In genomic region chr3:149247929-149248691, GRCh38 we compare ENCODE assay signal across 8 cellular contexts. TPM values are rescaled to one million over a fixed set of nuclear protein-coding genes. Genes with fewer than 3 reads are reported as not detected.
DNase-seq lines count a peak whose midpoint lies in the region; ATAC-seq, FAIRE-seq and TF ChIP-seq lines count a peak whose summit lies in the region.

No MANE protein-coding gene starts in this region.

- ATAC-seq in HG02884 (IDR thresholded peaks at IDR 0.05; ENCODE audit: unreplicated experiment) = peak; percentile 56

- H3K4me3 Mint-ChIP-seq in mesothelial cell of epicardium = no peak overlapping the region
- no peak overlapping the region for H3K4me3 Mint-ChIP-seq in CD8-positive, alpha-beta memory T cell

- peak; percentile 27 to 55 for DNase-seq in activated CD4-positive, alpha-beta T cell treated with anti-CD3 and anti-CD28 coated beads, Interleukin-2, amount 50 U/mL, for 48 hours
- DNase-seq in activated CD4-positive, alpha-beta T cell treated with anti-CD3 and anti-CD28 coated beads for 4 hours = no peak
- DNase-seq in RCC 7860 (ENCODE audit: low spot score) (peak; percentile 22), mesothelial cell of epicardium (ENCODE audit: low spot score in 2 of 2, unreplicated experiment in 2 of 2) (no peak), WERI-Rb-1 (no peak), NCI-H1436 (lab: John Stamatoyannopoulos, UW) (no peak)
- DNase-seq in CD8-positive, alpha-beta memory T cell = no peak

- H3K4me3 ChIP-seq in WERI-Rb-1 (ENCODE audit: low read depth, low read length) = no peak overlapping the region
- H3K4me3 ChIP-seq in CD8-positive, alpha-beta memory T cell (ENCODE audit: low read length) = no peak overlapping the region

- H3K36me3 ChIP-seq in WERI-Rb-1 = no peaks in the 10 kb centered on the region
- no peaks in the 10 kb centered on the region for H3K36me3 ChIP-seq in CD8-positive, alpha-beta memory T cell (ENCODE audit: insufficient read depth, low read length)

- H3K4me1 Mint-ChIP-seq in mesothelial cell of epicardium = peaks cover 47% of the 10 kb centered on the region
- peaks cover 7 to 21% (median 9%) of the 10 kb centered on the region in 3 donors for H3K4me1 Mint-ChIP-seq in CD8-positive, alpha-beta memory T cell

- peak overlapping the region; percentile 80 for H3K27ac Mint-ChIP-seq in mesothelial cell of epicardium
- no peak overlapping the region for H3K27ac Mint-ChIP-seq in CD8-positive, alpha-beta memory T cell

- H3K4me1 ChIP-seq in CD8-positive, alpha-beta memory T cell (ENCODE audit: insufficient read depth, low read length) = no peaks in the 10 kb centered on the region

- no peaks in the 10 kb centered on the region for H3K9me3 ChIP-seq in WERI-Rb-1 (ENCODE audit: severe bottlenecking)
- H3K9me3 ChIP-seq in CD8-positive, alpha-beta memory T cell (ENCODE audit: low read length) = no peaks in the 10 kb centered on the region

- peaks cover 2% of the 10 kb centered on the region for H3K36me3 Mint-ChIP-seq in mesothelial cell of epicardium
- H3K36me3 Mint-ChIP-seq in CD8-positive, alpha-beta memory T cell = no peaks in the 10 kb centered on the region

- CTCF ChIA-PET in CD8-positive, alpha-beta memory T cell (lab: Charles Lee) = no interaction called here

- H3K27ac ChIP-seq in WERI-Rb-1 = no peak overlapping the region
- no peak overlapping the region for H3K27ac ChIP-seq in CD8-positive, alpha-beta memory T cell (ENCODE audit: low read depth, low read length)

- H3K27me3 Mint-ChIP-seq in mesothelial cell of epicardium (ENCODE audit: low read depth) = no peaks in the 10 kb centered on the region
- peaks cover 2 to 10% of the 10 kb centered on the region in 2 donors for H3K27me3 Mint-ChIP-seq in CD8-positive, alpha-beta memory T cell

- POLR2A ChIA-PET in CD8-positive, alpha-beta memory T cell (lab: Charles Lee) = no interaction called here

- TF ChIP-seq CTCF in mesothelial cell of epicardium (IDR thresholded peaks at IDR 0.05; ENCODE audit: unreplicated experiment) (no peak), WERI-Rb-1 (IDR thresholded peaks at IDR 0.05; ENCODE audit: low read depth, low read length) (no peak)

- peaks cover 3% of the 10 kb centered on the region for H3K9me3 Mint-ChIP-seq in mesothelial cell of epicardium
- H3K9me3 Mint-ChIP-seq in CD8-positive, alpha-beta memory T cell = no peaks in the 10 kb centered on the region

- FAIRE-seq in RCC 7860 (lab: Jason Lieb, UNC) = peak; percentile 30

- H3K27me3 ChIP-seq in WERI-Rb-1 (ENCODE audit: insufficient read depth, low read depth, severe bottlenecking) = no peaks in the 10 kb centered on the region
- H3K27me3 ChIP-seq in CD8-positive, alpha-beta memory T cell (ENCODE audit: insufficient read depth, low read length, poor library complexity, severe bottlenecking) = no peaks in the 10 kb centered on the region

RNA-seq across cellular contexts. Expression of gene CP, which starts 26.5 kb away (rescaled TPM):
- total RNA-seq in mesothelial cell of epicardium = 22.6 to 28.4 TPM (median 24.2 TPM) in 3 replicates
- total RNA-seq in CD8-positive, alpha-beta memory T cell = not detected
- not detected for polyA plus RNA-seq in CD8-positive, alpha-beta memory T cell

Comparison
In these comparisons a context has a peak if more than half of its experiments do, and no peak if none do; other contexts are left out.
1. DNase-seq: peak in activated CD4-positive, alpha-beta T cell treated with anti-CD3 and anti-CD28 coated beads, Interleukin-2, amount 50 U/mL, for 48 hours (2 of 2) and RCC 7860 (single experiment); none in activated CD4-positive, alpha-beta T cell treated with anti-CD3 and anti-CD28 coated beads for 4 hours (0 of 2), mesothelial cell of epicardium (0 of 2), WERI-Rb-1 (single experiment), CD8-positive, alpha-beta memory T cell (0 of 5) and NCI-H1436 (single experiment).
2. RNA of gene CP, which starts 26.5 kb away (total RNA-seq): 22.6 to 28.4 TPM in mesothelial cell of epicardium; not detected in CD8-positive, alpha-beta memory T cell; every median in the first group is over 10 times any median in the second.